9 cellular contexts compared by ENCODE assay signal in genomic region chrX:57138674-57139073, GRCh38. TPM values are rescaled to one million over a fixed set of nuclear protein-coding genes. Genes with fewer than 3 reads are reported as not detected.
"Had no signal": no experiment of that assay in that cellular context is flagged by ENCODE, and none has a peak within 500 bp of the region (broad histone marks: within the 10 kb centered on the region; RNA-seq: fewer than 3 reads in every experiment).

No MANE protein-coding gene starts in this region.

- H3K4me3 ChIP-seq: GM23338 had no signal

- FAIRE-seq: H1, H54 had no signal

- H3K27me3 Mint-ChIP-seq: IgD-negative memory B cell had no signal

- H2AFZ ChIP-seq: GM23338 had no signal

- H3K4me3 Mint-ChIP-seq: GM23338, H9, HFFc6, IgD-negative memory B cell had no signal

- H3K9me3 Mint-ChIP-seq: GM23338, HFFc6, IgD-negative memory B cell had no signal

- H3K27ac ChIP-seq: HL-60 had no signal

- H3K27ac Mint-ChIP-seq: GM23338, HFFc6, IgD-negative memory B cell had no signal

- DNase-seq: H9, HFFc6, KG1 had no signal

- ATAC-seq: GM23338, HCT116 had no signal

RNA-seq across cellular contexts. Expression of gene SPIN2A, which starts 1.5 kb away (rescaled TPM):
- polyA plus RNA-seq: IgD-negative memory B cell had no signal
